ENCODE assay signal across 1 cellular context in genomic region chr6:43917878-43918382, GRCh38.
TF ChIP-seq lines count a peak whose summit lies in the region.

No MANE protein-coding gene starts in this region.

TF ChIP-seq in H1, 55 proteins besides CTCF, POLR2A, EP300 and RAD21:
- TF ChIP-seq EZH2 (IDR thresholded peaks at IDR 0.05; ENCODE audit: low read depth, low read length, severe bottlenecking) (no peak), POU5F1 (IDR thresholded peaks at IDR 0.05; ENCODE audit: low read depth, low read length) (no peak), SRF (IDR thresholded peaks at IDR 0.05; ENCODE audit: low read depth, low read length) (no peak), FOSL1 (IDR thresholded peaks at IDR 0.05; ENCODE audit: insufficient read depth, low read depth, low read length) (no peak), CHD7 (IDR thresholded peaks at IDR 0.05; ENCODE audit: insufficient replicate concordance, low read length) (no peak), SP4 (IDR thresholded peaks at IDR 0.05; ENCODE audit: low read length) (no peak), GABPA (IDR thresholded peaks at IDR 0.05; ENCODE audit: borderline replicate concordance, insufficient read depth, low read length) (no peak), YY1 (IDR thresholded peaks at IDR 0.05; ENCODE audit: low read depth, low read length) (no peak), JUN (IDR thresholded peaks at IDR 0.05; ENCODE audit: low read depth, low read length) (no peak), TAF1 (IDR thresholded peaks at IDR 0.05; ENCODE audit: low read depth, low read length) (no peak), CHD2 (IDR thresholded peaks at IDR 0.05; ENCODE audit: low read length) (no peak), CEBPB (IDR thresholded peaks at IDR 0.05; ENCODE audit: low read depth, low read length) (no peak), USF2 (IDR thresholded peaks at IDR 0.05; ENCODE audit: low read length) (no peak), SP1 (IDR thresholded peaks at IDR 0.05; ENCODE audit: low read depth, low read length) (no peak), BACH1 (IDR thresholded peaks at IDR 0.05; ENCODE audit: low read length) (no peak), CHD1 (IDR thresholded peaks at IDR 0.05; ENCODE audit: low read depth, low read length) (no peak), EGR1 (IDR thresholded peaks at IDR 0.05; ENCODE audit: borderline replicate concordance, low read depth, low read length) (no peak)
